8 cellular contexts compared by ENCODE assay signal in genomic region chr1:44775930-44776748, GRCh38.
DNase-seq lines count a peak whose midpoint lies in the region; ATAC-seq and TF ChIP-seq lines count a peak whose summit lies in the region.

No MANE protein-coding gene starts in this region.

- H3K4me1 Mint-ChIP-seq in activated naive CD8-positive, alpha-beta T cell treated with anti-CD3 and anti-CD28 coated beads, Interleukin-2, amount 50 U/mL, for 24 hours, result peaks cover 36% of the 10 kb centered on the region

- ATAC-seq in GM21528 (IDR thresholded peaks at IDR 0.05; ENCODE audit: low FRiP score, unreplicated experiment), result peak; percentile 15
- ATAC-seq in activated naive CD8-positive, alpha-beta T cell treated with anti-CD3 and anti-CD28 coated beads, Interleukin-2, amount 50 U/mL, for 24 hours, result no peak

- peak overlapping the region; percentile 86 for H3K4me3 ChIP-seq in iPS-18c (ENCODE audit: insufficient read depth, low read depth, low read length)

- H3K9me3 Mint-ChIP-seq in activated naive CD8-positive, alpha-beta T cell treated with anti-CD3 and anti-CD28 coated beads, Interleukin-2, amount 50 U/mL, for 24 hours, result no peaks in the 10 kb centered on the region

- peak overlapping the region; percentile 94 for H3K27ac ChIP-seq in C4-2B

- DNase-seq in NOMO-1 treated with DMSO at 0.1 percent for 48 hours (lab: John Stamatoyannopoulos, UW; ENCODE audit: unreplicated experiment), result peak; percentile 38
- DNase-seq in activated naive CD8-positive, alpha-beta T cell treated with anti-CD3 and anti-CD28 coated beads, Interleukin-2, amount 50 U/mL, for 24 hours, result peak; percentile 46
- DNase-seq in stimulated activated CD4-positive, alpha-beta T cell treated with anti-CD3 and anti-CD28 coated beads, Interleukin-4, amount 100 ng/mL, for 1 hour, result peak; percentile 51
- DNase-seq in NCI-H2107 treated with DMSO at 0.1 percent for 48 hours (lab: John Stamatoyannopoulos, UW; ENCODE audit: unreplicated experiment), result no peak
- no peak for DNase-seq in OCI-M2 (lab: John Stamatoyannopoulos, UW; ENCODE audit: unreplicated experiment)

- H3K27me3 Mint-ChIP-seq in activated naive CD8-positive, alpha-beta T cell treated with anti-CD3 and anti-CD28 coated beads, Interleukin-2, amount 50 U/mL, for 24 hours, result no peaks in the 10 kb centered on the region

- H3K27ac Mint-ChIP-seq in activated naive CD8-positive, alpha-beta T cell treated with anti-CD3 and anti-CD28 coated beads, Interleukin-2, amount 50 U/mL, for 24 hours, result peak overlapping the region; percentile 95

- peaks cover 5% of the 10 kb centered on the region for H3K9me3 ChIP-seq in iPS-18c (ENCODE audit: control insufficient read depth, insufficient read depth, low read length)

- TF ChIP-seq CTCF in C4-2B (conservative IDR thresholded peaks at IDR 0.05), result no peak

- peaks cover 62% of the 10 kb centered on the region for H3K36me3 Mint-ChIP-seq in activated naive CD8-positive, alpha-beta T cell treated with anti-CD3 and anti-CD28 coated beads, Interleukin-2, amount 50 U/mL, for 24 hours (ENCODE audit: low read depth)

- peak overlapping the region; percentile 94 for H3K4me3 Mint-ChIP-seq in activated naive CD8-positive, alpha-beta T cell treated with anti-CD3 and anti-CD28 coated beads, Interleukin-2, amount 50 U/mL, for 24 hours

Comparison
In these comparisons a context has a peak if more than half of its experiments do, and no peak if none do; other contexts are left out.
1. DNase-seq: peak in NOMO-1 treated with DMSO at 0.1 percent for 48 hours (single experiment), activated naive CD8-positive, alpha-beta T cell treated with anti-CD3 and anti-CD28 coated beads, Interleukin-2, amount 50 U/mL, for 24 hours (single experiment) and stimulated activated CD4-positive, alpha-beta T cell treated with anti-CD3 and anti-CD28 coated beads, Interleukin-4, amount 100 ng/mL, for 1 hour (single experiment); none in NCI-H2107 treated with DMSO at 0.1 percent for 48 hours (single experiment) and OCI-M2 (single experiment).